ENCODE assay signal across 17 cellular contexts in genomic region chr12:6223545-6223944, GRCh38. TPM values are rescaled to one million over a fixed set of nuclear protein-coding genes. Genes with fewer than 3 reads are reported as not detected.
A peak's percentile ranks its signal among the peaks of the same experiment; 100 is the strongest.
DNase-seq lines count a peak whose midpoint lies in the region; ATAC-seq and TF ChIP-seq lines count a peak whose summit lies in the region.
"Had no signal": no experiment of that assay in that cellular context is flagged by ENCODE, and none has a peak within 500 bp of the region (broad histone marks: within the 10 kb centered on the region; RNA-seq: fewer than 3 reads in every experiment).

No MANE protein-coding gene starts in this region.

- H3K27ac Mint-ChIP-seq in GM23338, result no peak overlapping the region
- H3K27ac Mint-ChIP-seq: activated CD4-positive, alpha-beta memory T cell treated with anti-CD3 and anti-CD28 coated beads, Interleukin-2, amount 10 ng/mL, durations not matched to agents 7 days and 5 days had no signal

- intact Hi-C loops in mucosa of descending colon (cut with DNase I, micrococcal nuclease), result no loop called here

- H3K27me3 ChIP-seq in GM23338 (ENCODE audit: insufficient read depth), result no peaks in the 10 kb centered on the region

- H3F3A ChIP-seq in GM23338 (replicated peaks; ENCODE audit: low read depth), result peaks cover 7% of the 10 kb centered on the region; the same call in 1 of the 2 replicates

- H3K9me2 ChIP-seq in GM23338 (ENCODE audit: insufficient read depth), result no peaks in the 10 kb centered on the region

- H3K4me1 Mint-ChIP-seq in GM23338, result peaks cover 33% of the 10 kb centered on the region

- peaks cover 51% of the 10 kb centered on the region for H3K36me3 Mint-ChIP-seq in GM23338 (ENCODE audit: low read depth)

- H3K9me3 ChIP-seq in mucosa of descending colon, result no peaks in the 10 kb centered on the region

- H3K4me3 ChIP-seq in GM23338 (no peak overlapping the region), mucosa of descending colon (no peak overlapping the region)
- H3K4me3 ChIP-seq: smooth muscle cell had no signal

- H3K9me3 Mint-ChIP-seq in GM23338, result no peaks in the 10 kb centered on the region
- H3K9me3 Mint-ChIP-seq: activated CD4-positive, alpha-beta memory T cell treated with anti-CD3 and anti-CD28 coated beads, Interleukin-2, amount 10 ng/mL, durations not matched to agents 7 days and 5 days had no signal

- H2AFZ ChIP-seq in GM23338, result no peak overlapping the region

- H3K4me1 ChIP-seq in GM23338 (ENCODE audit: insufficient read depth) (peaks cover 14% of the 10 kb centered on the region), mucosa of descending colon (ENCODE audit: low read depth) (peaks cover 86% of the 10 kb centered on the region)

- peaks cover 5% of the 10 kb centered on the region for H3K27me3 Mint-ChIP-seq in GM23338 (ENCODE audit: insufficient read depth, low read depth, poor library complexity)

- H3K27ac ChIP-seq in GM23338 (ENCODE audit: low read depth) (no peak overlapping the region), caudate nucleus (ENCODE audit: low read depth, low read length) (peak overlapping the region; percentile 95), substantia nigra (ENCODE audit: low read depth, low read length, poor library complexity, severe bottlenecking) (peak overlapping the region; percentile 96)
- H3K27ac ChIP-seq: KMS-11 had no signal

- ATAC-seq in GM23338 (peak; percentile 57), mucosa of descending colon (no peak)

- H3K36me3 ChIP-seq in GM23338 (ENCODE audit: insufficient read depth) (peaks cover 13% of the 10 kb centered on the region), mucosa of descending colon (ENCODE audit: low read depth) (no peaks in the 10 kb centered on the region)

- H3K79me2 ChIP-seq in GM23338 (replicated peaks; ENCODE audit: insufficient read depth), result peaks cover 84% of the 10 kb centered on the region

- H4K20me1 ChIP-seq in GM23338 (replicated peaks; ENCODE audit: insufficient read depth), result peaks cover 23% of the 10 kb centered on the region

- TF ChIP-seq CTCF in GM23338 (conservative IDR thresholded peaks at IDR 0.05; ENCODE audit: low read depth in 2 of 2) (no peak), mucosa of descending colon (IDR thresholded peaks at IDR 0.05) (no peak)

- DNase-seq in GM23338 (ENCODE audit: low spot score) (no peak), caudate nucleus (lab: John Stamatoyannopoulos, UW) (no peak), mucosa of descending colon (peak in 2 of 3 donors; percentile 23 to 45), substantia nigra (lab: John Stamatoyannopoulos, UW) (no peak), GM03348 (ENCODE audit: low spot score) (no peak), SKM-1 treated with dmso at 0.1 percent for 144 hours (lab: John Stamatoyannopoulos, UW; ENCODE audit: unreplicated experiment) (no peak), globus pallidus (ENCODE audit: low spot score) (no peak)
- DNase-seq in activated CD8-positive, alpha-beta memory T cell treated with anti-CD3 and anti-CD28 coated beads, Interleukin-2, amount 50 U/mL, for 48 hours, result no peak
- DNase-seq: activated CD4-positive, alpha-beta memory T cell treated with anti-CD3 and anti-CD28 coated beads, Interleukin-2, amount 10 ng/mL, durations not matched to agents 7 days and 5 days; COR-L47; foreskin melanocyte; GOT3; mesendoderm; NCI-H1105; occipital lobe had no signal

- H3K4me2 ChIP-seq in GM23338, result no peak overlapping the region
- H3K4me2 ChIP-seq: KMS-11, smooth muscle cell had no signal

- H3K4me3 Mint-ChIP-seq in GM23338, result no peak overlapping the region
- H3K4me3 Mint-ChIP-seq: activated CD4-positive, alpha-beta memory T cell treated with anti-CD3 and anti-CD28 coated beads, Interleukin-2, amount 10 ng/mL, durations not matched to agents 7 days and 5 days had no signal

TF ChIP-seq in GM23338, 12 proteins besides CTCF, POLR2A, EP300 and RAD21 (continues in another document):
- no peak for TF ChIP-seq POLR2AphosphoS5 (IDR thresholded peaks at IDR 0.05; ENCODE audit: low read depth)
- no peak for TF ChIP-seq EZH2 (IDR thresholded peaks at IDR 0.05; ENCODE audit: low read depth, unreplicated experiment)
- no peak for TF ChIP-seq ETS1 (IDR thresholded peaks at IDR 0.05)
- TF ChIP-seq NANOG (IDR thresholded peaks at IDR 0.05; ENCODE audit: borderline replicate concordance), result no peak
- no peak for TF ChIP-seq ZNF462 (CRISPR knock-in tag; IDR thresholded peaks at IDR 0.05)
- TF ChIP-seq EZH2phosphoT487 (IDR thresholded peaks at IDR 0.05; ENCODE audit: unreplicated experiment), result no peak

RNA-seq across cellular contexts. Expression of gene CD9, which starts 23.3 kb away (rescaled TPM):
- total RNA-seq in GM23338 (2014; rRNA removed; shearing (Covaris generic)), result 222 and 227 TPM in 2 replicates
- 250 and 251 TPM in 2 replicates for polyA plus RNA-seq in GM23338 (2016; fragmentation: Nextera tagmentation; extraction: Ambion mirVana)
- 100 to 1,000 TPM; 452 to 723 (median 672) TPM for total RNA-seq in mucosa of descending colon

Comparison
In these comparisons a context has a peak if more than half of its experiments do, and no peak if none do; other contexts are left out.
1. DNase-seq: peak in mucosa of descending colon (2 of 3); none in GM23338 (single experiment), caudate nucleus (0 of 61), substantia nigra (0 of 49), GM03348 (single experiment), SKM-1 treated with dmso at 0.1 percent for 144 hours (single experiment), globus pallidus (single experiment) and activated CD8-positive, alpha-beta memory T cell treated with anti-CD3 and anti-CD28 coated beads, Interleukin-2, amount 50 U/mL, for 48 hours (single experiment).